In genomic region chr2:217632036-217632435, GRCh38 we compare ENCODE assay signal across 23 cellular contexts.
DNase-seq lines count a peak whose midpoint lies in the region; ATAC-seq and TF ChIP-seq lines count a peak whose summit lies in the region.
"Had no signal": no experiment of that assay in that cellular context is flagged by ENCODE, and none has a peak within 500 bp of the region (broad histone marks: within the 10 kb centered on the region; RNA-seq: fewer than 3 reads in every experiment).

No MANE protein-coding gene starts in this region.

- H3K4me3 Mint-ChIP-seq in stimulated activated memory B cell treated with anti-CD40 and anti-IgM and Interleukin-4, amounts not matched to agents 10 μg/mL and 1 μg/mL and 100 μg/mL, for 72 hours = no peak overlapping the region
- H3K4me3 Mint-ChIP-seq: CD14-positive monocyte, mesothelial cell of epicardium, natural killer cell, T-helper 17 cell had no signal

- H3K4me2 ChIP-seq in hepatocyte = no peak overlapping the region

- DNase-seq in Right ventricle myocardium inferior (ENCODE audit: missing footprints) (peak; percentile 73), right atrium auricular region (ENCODE audit: low spot score) (no peak), hepatocyte (ENCODE audit: low spot score) (no peak), pons (ENCODE audit: low spot score) (peak; percentile 31), vagina (ENCODE audit: extremely low spot score in 2 of 2) (no peak), DMS53 treated with DMSO at 0.1 percent for 48 hours (lab: John Stamatoyannopoulos, UW; ENCODE audit: unreplicated experiment) (no peak)
- DNase-seq: activated CD4-positive, alpha-beta T cell treated with anti-CD3 and anti-CD28 coated beads for 1 hour; activated gamma-delta T cell; effector CD4-positive, alpha-beta T cell; KG1; natural killer cell; NCI-H1417; NCI-H774; right lobe of liver; stimulated activated CD4-positive, alpha-beta T cell treated with anti-CD3 and anti-CD28 coated beads, Interleukin-4, amount 100 ng/mL, for 4 hours; stimulated activated naive CD4-positive, alpha-beta T cell; T-helper 17 cell had no signal

- no peaks in the 10 kb centered on the region for H3K79me2 ChIP-seq in hepatocyte

- H3K36me3 ChIP-seq in right atrium auricular region (no peaks in the 10 kb centered on the region), hepatocyte (replicated peaks; ENCODE audit: insufficient read depth, low read depth) (no peaks in the 10 kb centered on the region), vagina (no peaks in the 10 kb centered on the region)
- H3K36me3 ChIP-seq: right lobe of liver had no signal

- H3K27me3 ChIP-seq in right atrium auricular region = no peaks in the 10 kb centered on the region
- no peaks in the 10 kb centered on the region for H3K27me3 ChIP-seq in hepatocyte
- no peaks in the 10 kb centered on the region for H3K27me3 ChIP-seq in vagina
- H3K27me3 ChIP-seq: right lobe of liver had no signal

- no peak overlapping the region for H3K27ac Mint-ChIP-seq in stimulated activated memory B cell treated with anti-CD40 and anti-IgM and Interleukin-4, amounts not matched to agents 10 μg/mL and 1 μg/mL and 100 μg/mL, for 72 hours
- H3K27ac Mint-ChIP-seq: CD14-positive monocyte, natural killer cell, T-helper 17 cell had no signal

- H3K4me3 ChIP-seq in right atrium auricular region = no peak overlapping the region
- no peak overlapping the region for H3K4me3 ChIP-seq in hepatocyte
- H3K4me3 ChIP-seq in vagina = no peak overlapping the region
- H3K4me3 ChIP-seq: GM12878, right lobe of liver had no signal

- H3K9me2 ChIP-seq in hepatocyte (replicated peaks; ENCODE audit: insufficient read depth) = no peaks in the 10 kb centered on the region

- no peaks in the 10 kb centered on the region for H3K36me3 Mint-ChIP-seq in stimulated activated memory B cell treated with anti-CD40 and anti-IgM and Interleukin-4, amounts not matched to agents 10 μg/mL and 1 μg/mL and 100 μg/mL, for 72 hours
- H3K36me3 Mint-ChIP-seq: CD14-positive monocyte, mesothelial cell of epicardium, natural killer cell had no signal

- H3K4me1 ChIP-seq in right atrium auricular region (peaks cover 0 to 37% of the 10 kb centered on the region in 2 donors), hepatocyte (ENCODE audit: insufficient read depth) (no peaks in the 10 kb centered on the region), vagina (peaks cover 9% of the 10 kb centered on the region)
- H3K4me1 ChIP-seq: right lobe of liver had no signal

- no peaks in the 10 kb centered on the region for H3K9me3 Mint-ChIP-seq in stimulated activated memory B cell treated with anti-CD40 and anti-IgM and Interleukin-4, amounts not matched to agents 10 μg/mL and 1 μg/mL and 100 μg/mL, for 72 hours
- H3K9me3 Mint-ChIP-seq: mesothelial cell of epicardium, natural killer cell had no signal

- intact Hi-C loops in Right ventricle myocardium inferior (cut with DNase I) (no loop called here), vagina (cut with DNase I) (no loop called here)

- ATAC-seq in Right ventricle myocardium inferior (peak; percentile 85), GM21367 (IDR thresholded peaks at IDR 0.05; ENCODE audit: unreplicated experiment) (no peak)
- ATAC-seq in stimulated activated memory B cell treated with anti-CD40 and anti-IgM and Interleukin-4, amounts not matched to agents 10 μg/mL and 1 μg/mL and 100 μg/mL, for 72 hours = no peak
- ATAC-seq: GM12878, natural killer cell, T-helper 17 cell had no signal

- no peak for TF ChIP-seq POLR2A in vagina (IDR thresholded peaks at IDR 0.05)

- H3K27ac ChIP-seq in right atrium auricular region = no peak overlapping the region
- peak overlapping the region; percentile 32 for H3K27ac ChIP-seq in hepatocyte
- peak overlapping the region; percentile 19 for H3K27ac ChIP-seq in vagina
- H3K27ac ChIP-seq: 22Rv1, right lobe of liver had no signal

- TF ChIP-seq CTCF in right atrium auricular region (IDR thresholded peaks at IDR 0.05) (no peak), hepatocyte (IDR thresholded peaks at IDR 0.05; ENCODE audit: poor library complexity) (no peak), vagina (IDR thresholded peaks at IDR 0.05) (no peak)

- H3K9me3 ChIP-seq in right atrium auricular region (no peaks in the 10 kb centered on the region), hepatocyte (ENCODE audit: low read depth) (no peaks in the 10 kb centered on the region), vagina (no peaks in the 10 kb centered on the region)
- H3K9me3 ChIP-seq: right lobe of liver had no signal

- no peaks in the 10 kb centered on the region for H4K20me1 ChIP-seq in hepatocyte (ENCODE audit: insufficient read depth, poor library complexity, severe bottlenecking)

- 83% methylated on average over 1 of the region's 1 CpG for WGBS in hepatocyte (ENCODE audit: low lambda C conversion rate, missing lambda C conversion rate)

- H2AFZ ChIP-seq in hepatocyte = no peak overlapping the region

- peaks cover 6% of the 10 kb centered on the region for H3K27me3 Mint-ChIP-seq in stimulated activated memory B cell treated with anti-CD40 and anti-IgM and Interleukin-4, amounts not matched to agents 10 μg/mL and 1 μg/mL and 100 μg/mL, for 72 hours
- H3K27me3 Mint-ChIP-seq: T-helper 17 cell had no signal

- H3K4me1 Mint-ChIP-seq in stimulated activated memory B cell treated with anti-CD40 and anti-IgM and Interleukin-4, amounts not matched to agents 10 μg/mL and 1 μg/mL and 100 μg/mL, for 72 hours = no peaks in the 10 kb centered on the region
- H3K4me1 Mint-ChIP-seq: CD14-positive monocyte, natural killer cell, T-helper 17 cell had no signal

Comparison
In these comparisons a context has a peak if more than half of its experiments do, and no peak if none do; other contexts are left out.
1. DNase-seq: peak in Right ventricle myocardium inferior (single experiment) and pons (single experiment); none in right atrium auricular region (single experiment), hepatocyte (single experiment), vagina (0 of 2) and DMS53 treated with DMSO at 0.1 percent for 48 hours (single experiment).
2. H3K27ac ChIP-seq: peak in hepatocyte (single experiment) and vagina (single experiment); none in right atrium auricular region (0 of 2).